Comparison of ENCODE assay signal across 8 cellular contexts in genomic region chr15:78077860-78078187, GRCh38. TPM values are rescaled to one million over a fixed set of nuclear protein-coding genes. Genes with fewer than 3 reads are reported as not detected.
A peak's percentile ranks its signal among the peaks of the same experiment; 100 is the strongest.
DNase-seq lines count a peak whose midpoint lies in the region; ATAC-seq and TF ChIP-seq lines count a peak whose summit lies in the region.

No MANE protein-coding gene starts in this region.

- POLR2A ChIA-PET in SK-N-SH (lab: Yijun Ruan, JAX): no interaction called here
- POLR2A ChIA-PET in RWPE1 (lab: Yijun Ruan, JAX; ENCODE audit: low non-redundant PET): no interaction called here

- 48% methylated on average over 5 of the region's 6 CpGs for WGBS in SK-N-SH (ENCODE audit: low lambda C conversion rate)

- peaks cover 0 to 7% of the 10 kb centered on the region in 2 experiments for H3K36me3 ChIP-seq in SK-N-SH (replicated peaks in 1 of 2; ENCODE audit: control insufficient read depth in 1 of 2, insufficient read depth in 2 of 2, low read length in 1 of 2)

- no peak for TF ChIP-seq EP300 in SK-N-SH (IDR thresholded peaks at IDR 0.05; ENCODE audit: borderline replicate concordance in 1 of 2, low read depth in 1 of 2, low read length in 1 of 2)

- TF ChIP-seq CTCF in SK-N-SH (IDR thresholded peaks at IDR 0.05) (no peak), RWPE1 (conservative IDR thresholded peaks at IDR 0.05; ENCODE audit: low read depth) (no peak), fibroblast of pulmonary artery (IDR thresholded peaks at IDR 0.05; ENCODE audit: low read length, missing control alignments) (no peak)

- H3K27me3 ChIP-seq in SK-N-SH (ENCODE audit: insufficient read depth): no peaks in the 10 kb centered on the region

- H3K9ac ChIP-seq in SK-N-SH: peak overlapping the region; percentile 37; the same call in 1 of the 2 replicates

- no peaks in the 10 kb centered on the region for H3K9me2 ChIP-seq in SK-N-SH

- TF ChIP-seq RAD21 in SK-N-SH (IDR thresholded peaks at IDR 0.05; ENCODE audit: low read length): no peak

- H3K27ac ChIP-seq in SK-N-SH (ENCODE audit: low read depth in 2 of 2, low read length in 1 of 2) (peak overlapping the region in 1 of 2 experiments; percentile 9; a peak in 2 of 4 replicates), RWPE1 (peak overlapping the region; percentile 84)

- DNase-seq in SK-N-SH: no peak
- DNase-seq in RWPE1 (ENCODE audit: low spot score): no peak
- no peak for DNase-seq in fibroblast of pulmonary artery (ENCODE audit: low read depth)
- no peak for DNase-seq in skeletal muscle cell (ENCODE audit: low read depth)
- DNase-seq in NK-92 treated with Interleukin-12 subunit alpha and Interleukin-12 subunit beta, amount 100 ng/mL, for 24 hours (lab: John Stamatoyannopoulos, UW): no peak
- no peak for DNase-seq in GDM1 (lab: John Stamatoyannopoulos, UW)
- no peak for DNase-seq in activated CD4-positive, alpha-beta T cell treated with anti-CD3 and anti-CD28 coated beads, Interleukin-2, amount 50 U/mL, for 4 hours

- H3K79me2 ChIP-seq in SK-N-SH (ENCODE audit: insufficient read depth): peaks cover 42% of the 10 kb centered on the region

- peak overlapping the region; percentile 76 for H2AFZ ChIP-seq in SK-N-SH (ENCODE audit: low read depth)

- CTCF ChIA-PET in SK-N-SH (lab: Yijun Ruan, JAX) (interaction anchor here (0.9 to 1.7 kb wide), 3 partner anchors 26 to 111 kb away, joined by 3 to 4 read pairs (median 4); no protein-coding TSS in a partner anchor), RWPE1 (lab: Yijun Ruan, JAX) (interaction anchor here (0.6 to 0.7 kb wide), 2 partner anchors 15 to 27 kb away, joined by 3 to 4 read pairs; no protein-coding TSS in a partner anchor)

- peak overlapping the region; percentile 84; the same call in 1 of the 2 replicates for H3K4me2 ChIP-seq in SK-N-SH

- H4K20me1 ChIP-seq in SK-N-SH (ENCODE audit: insufficient read depth): no peaks in the 10 kb centered on the region

- H3K4me3 ChIP-seq in SK-N-SH (ENCODE audit: low read depth in 2 of 2, low read length in 1 of 2): peak overlapping the region; percentile 52 to 75
- peak overlapping the region; percentile 56 for H3K4me3 ChIP-seq in fibroblast of pulmonary artery (replicated peaks; ENCODE audit: low read depth, low read length)
- peak overlapping the region; percentile 58 for H3K4me3 ChIP-seq in skeletal muscle cell (ENCODE audit: low read depth, low read length)

- no peaks in the 10 kb centered on the region for H3K9me3 ChIP-seq in SK-N-SH

- no peak for ATAC-seq in SK-N-SH treated with all-trans-retinoic acid at 6 μM for 48 hours

- peaks cover 32% of the 10 kb centered on the region for H3F3A ChIP-seq in SK-N-SH (replicated peaks; ENCODE audit: insufficient read depth)

- H3K4me1 ChIP-seq in SK-N-SH (ENCODE audit: control insufficient read depth in 1 of 2, insufficient read depth in 2 of 2, low read depth in 1 of 2, low read length in 1 of 2): peaks cover 4 to 20% of the 10 kb centered on the region in 2 experiments; a peak in 3 of 4 replicates

TF ChIP-seq in SK-N-SH, 30 proteins besides CTCF, POLR2A, EP300 and RAD21 (continues in another document):
- TF ChIP-seq SMC3 (IDR thresholded peaks at IDR 0.05; ENCODE audit: low read depth, low read length): no peak
- TF ChIP-seq GATA2 (CRISPR knock-in tag; IDR thresholded peaks at IDR 0.05): no peak
- no peak for TF ChIP-seq RXRA (IDR thresholded peaks at IDR 0.05; ENCODE audit: borderline replicate concordance, low read depth)
- no peak for TF ChIP-seq TAF1 (IDR thresholded peaks at IDR 0.05; ENCODE audit: borderline replicate concordance, low read depth, low read length)
- TF ChIP-seq REST (IDR thresholded peaks at IDR 0.05; ENCODE audit: low read depth, low read length): no peak
- no peak for TF ChIP-seq NRF1 (IDR thresholded peaks at IDR 0.05; ENCODE audit: low read depth, low read length)
- TF ChIP-seq EZH2phosphoT487 (IDR thresholded peaks at IDR 0.05; ENCODE audit: borderline replicate concordance, low read depth): no peak
- no peak for TF ChIP-seq MEF2A (IDR thresholded peaks at IDR 0.05; ENCODE audit: borderline replicate concordance, low read depth)
- TF ChIP-seq GABPA (IDR thresholded peaks at IDR 0.05; ENCODE audit: low read depth): no peak

TF ChIP-seq in SK-N-SH treated with all-trans-retinoic acid at 6 μM for 48 hours, 23 proteins besides CTCF, POLR2A, EP300 and RAD21:
- TF ChIP-seq TSHZ2 (CRISPR knock-in tag; IDR thresholded peaks at IDR 0.05) (no peak), ESRRG (CRISPR knock-in tag; IDR thresholded peaks at IDR 0.05) (no peak), ZC3H10 (CRISPR knock-in tag; IDR thresholded peaks at IDR 0.05) (no peak), CREB5 (CRISPR knock-in tag; IDR thresholded peaks at IDR 0.05; ENCODE audit: low read depth) (no peak), PPARA (CRISPR knock-in tag; IDR thresholded peaks at IDR 0.05; ENCODE audit: borderline replicate concordance) (no peak), TOX (CRISPR knock-in tag; IDR thresholded peaks at IDR 0.05; ENCODE audit: borderline replicate concordance) (no peak), TCF4 (CRISPR knock-in tag; IDR thresholded peaks at IDR 0.05; ENCODE audit: borderline replicate concordance) (no peak), ZFP3 (CRISPR knock-in tag; IDR thresholded peaks at IDR 0.05) (no peak), SNAI2 (CRISPR knock-in tag; IDR thresholded peaks at IDR 0.05) (no peak), OSR1 (CRISPR knock-in tag; IDR thresholded peaks at IDR 0.05) (no peak), BACH2 (CRISPR knock-in tag; IDR thresholded peaks at IDR 0.05; ENCODE audit: borderline replicate concordance) (no peak)

RNA-seq across cellular contexts. Expression of gene TBC1D2B, which starts 0.3 kb away (rescaled TPM):
- 19.0 and 26.8 TPM in 2 replicates for polyA plus RNA-seq in SK-N-SH (2012; rRNA removed)
- 10.8 and 15.3 TPM in 2 replicates for polyA plus RNA-seq in SK-N-SH (2012; cell fraction: cytosol; rRNA removed)
- 63.4 and 87.9 TPM in 2 replicates for polyA plus RNA-seq in SK-N-SH (2012; cell fraction: nucleus; rRNA removed)

RNA-seq across cellular contexts. Expression of gene SH2D7, which starts 14.5 kb away (rescaled TPM):
- polyA plus RNA-seq in SK-N-SH (2012; rRNA removed): not detected in 2 replicates
- polyA plus RNA-seq in SK-N-SH (2012; cell fraction: cytosol; rRNA removed): 0.01 TPM in 2 replicates
- polyA plus RNA-seq in SK-N-SH (2012; cell fraction: nucleus; rRNA removed): 0.02 TPM in 1 of 2 replicates, not detected in the other

RNA-seq across cellular contexts. Expression of gene CIB2, which starts 53.4 kb away (rescaled TPM):
- polyA plus RNA-seq in SK-N-SH (2012; rRNA removed): 39.6 and 40.8 TPM in 2 replicates
- polyA plus RNA-seq in SK-N-SH (2012; cell fraction: cytosol; rRNA removed): 30.6 and 40.5 TPM in 2 replicates
- 5.9 and 7.6 TPM in 2 replicates for polyA plus RNA-seq in SK-N-SH (2012; cell fraction: nucleus; rRNA removed)
